ENCODE assay signal across 8 cellular contexts in genomic region chr7:32495298-32496051, GRCh38. TPM values are rescaled to one million over a fixed set of nuclear protein-coding genes. Genes with fewer than 3 reads are reported as not detected.
A peak's percentile ranks its signal among the peaks of the same experiment; 100 is the strongest.
DNase-seq lines count a peak whose midpoint lies in the region; ATAC-seq, FAIRE-seq and TF ChIP-seq lines count a peak whose summit lies in the region.

Gene AVL9 (plus strand): TSS chr7:32495489. CDS start chr7:32495710, 221 bp downstream.

- peak in 1 of 2 experiments; percentile 8; a peak in 1 of 4 replicates for TF ChIP-seq EP300 in HepG2 (IDR thresholded peaks at IDR 0.05; ENCODE audit: low read depth in 2 of 2, low read length in 2 of 2)
- TF ChIP-seq EP300 in HepG2 (CRISPR knock-in tag; IDR thresholded peaks at IDR 0.05; ENCODE audit: borderline replicate concordance) = peak; percentile 53; the same call in 1 of the 2 replicates

- peak within 1 kb of the TSS; percentile 87 for H3K4me2 ChIP-seq in HepG2 (ENCODE audit: low read depth, low read length)

- peaks cover 47% of the 10 kb centered on the region for H3K79me2 ChIP-seq in HepG2 (ENCODE audit: insufficient read depth, low read length)

- peak within 1 kb of the TSS; percentile 89 to 94 (median 90) for H3K4me3 ChIP-seq in HepG2 (replicated peaks in 1 of 3; ENCODE audit: insufficient read depth in 1 of 3, low read depth in 2 of 3, low read length in 3 of 3)

- H3K9me3 ChIP-seq in HepG2 (ENCODE audit: low read length) = no peaks in the 10 kb centered on the region

- H3K27me3 Mint-ChIP-seq in dendritic cell treated with granulocyte-macrophage colony-stimulating factor and Interleukin-4, amounts not matched to agents 40 ng/mL and 50 ng/mL, for 4 days = no peaks in the 10 kb centered on the region

- in situ Hi-C loops in HepG2 (cut with HindIII; ENCODE audit: extremely low pct_ligation_motif_present, low pct_unique_long_range_greater_than_20kb) = no loop called here

- TF ChIP-seq POLR2A in HepG2 (IDR thresholded peaks at IDR 0.05; ENCODE audit: insufficient read depth in 1 of 2, low read depth in 2 of 2, low read length in 2 of 2) = peak; percentile 90 to 93

- peak; percentile 48 for FAIRE-seq in HepG2 (lab: Jason Lieb, UNC)

- no peaks in the 10 kb centered on the region; a peak in 1 of 5 replicates for H3K36me3 ChIP-seq in HepG2 (replicated peaks in 1 of 2; ENCODE audit: control insufficient read depth in 1 of 2, insufficient read depth in 2 of 2, low read length in 2 of 2)

- H4K20me1 ChIP-seq in HepG2 (ENCODE audit: insufficient read depth, low read length) = peaks cover 6% of the 10 kb centered on the region; the same call in 1 of the 2 replicates

- 0 out of 2 replicates have a peak, but pooled peaks have one; percentile 15 for TF ChIP-seq RAD21 in HepG2 (CRISPR knock-in tag; IDR thresholded peaks at IDR 0.05)

- no peaks in the 10 kb centered on the region for H3K27me3 ChIP-seq in HepG2 (ENCODE audit: control insufficient read depth in 1 of 2, insufficient read depth in 2 of 2, low read length in 2 of 2)

- intact Hi-C loops in dendritic cell treated with granulocyte-macrophage colony-stimulating factor and Interleukin-4, amounts not matched to agents 40 ng/mL and 50 ng/mL, for 4 days (cut with micrococcal nuclease) = loop anchor here (10.0 kb wide), 2 partner anchors 569 to 609 kb away; partner anchors contain the start of genes NT5C3A and RP9
- intact Hi-C loops in HepG2 (cut with micrococcal nuclease; ENCODE audit: unreplicated experiment) = loop anchor here (2.0 to 10.0 kb wide), 2 partner anchors 173 to 719 kb away; no protein-coding TSS in a partner anchor

- H3K27ac ChIP-seq in C4-2B (peak within 1 kb of the TSS; percentile 95), HepG2 (ENCODE audit: extremely low read length, insufficient read depth, low read length) (peak within 1 kb of the TSS; percentile 100)

- CTCF ChIA-PET in HepG2 (lab: Yijun Ruan, JAX; ENCODE audit: low intra/inter-chr PET ratio, low total read pairs) = no interaction called here

- H3K9ac ChIP-seq in HepG2 (ENCODE audit: insufficient read depth, low read depth, low read length) = peak within 1 kb of the TSS; percentile 97

- H3K9me3 Mint-ChIP-seq in dendritic cell treated with granulocyte-macrophage colony-stimulating factor and Interleukin-4, amounts not matched to agents 40 ng/mL and 50 ng/mL, for 4 days = no peaks in the 10 kb centered on the region

- H3K4me1 ChIP-seq in HepG2 (ENCODE audit: insufficient read depth, low read length) = peaks cover 39% of the 10 kb centered on the region

- TF ChIP-seq CTCF in C4-2B (conservative IDR thresholded peaks at IDR 0.05) = no peak
- TF ChIP-seq CTCF in HepG2 (CRISPR knock-in tag; IDR thresholded peaks at IDR 0.05) = no peak

- peak; percentile 90 for DNase-seq in NCI-H748 treated with DMSO at 0.1 percent for 48 hours (lab: John Stamatoyannopoulos, UW)
- peak; percentile 99 to 100 for DNase-seq in activated CD4-positive, alpha-beta T cell treated with anti-CD3 and anti-CD28 coated beads, Interleukin-2, amount 50 U/mL, for 4 hours
- peak; percentile 91 for DNase-seq in HepG2 (ENCODE audit: low spot score)
- DNase-seq in stimulated activated CD4-positive, alpha-beta T cell treated with anti-CD3 and anti-CD28 coated beads, Interleukin-2, amount 100 ng/mL, for 48 hours = peak; percentile 95 to 98

- H3K4me1 Mint-ChIP-seq in dendritic cell treated with granulocyte-macrophage colony-stimulating factor and Interleukin-4, amounts not matched to agents 40 ng/mL and 50 ng/mL, for 4 days (ENCODE audit: low read depth) = peaks cover 22% of the 10 kb centered on the region

- no TSS peak for BruUV-seq in HepG2 (replicated peaks; lab: Mats Ljungman, UMichigan)

- peak within 1 kb of the TSS; percentile 68 for H2AFZ ChIP-seq in HepG2 (ENCODE audit: low read length)

- H3K4me3 Mint-ChIP-seq in dendritic cell treated with granulocyte-macrophage colony-stimulating factor and Interleukin-4, amounts not matched to agents 40 ng/mL and 50 ng/mL, for 4 days = peak within 1 kb of the TSS; percentile 95

- 1% methylated on average over 34 of the region's 67 CpGs for WGBS in HepG2 (ENCODE audit: low lambda C conversion rate)

- ATAC-seq in GM19397 (IDR thresholded peaks at IDR 0.05; ENCODE audit: unreplicated experiment) (peak; percentile 97), HG03565 (IDR thresholded peaks at IDR 0.05; ENCODE audit: unreplicated experiment) (peak; percentile 88), HepG2 (peak; percentile 96)

- peak within 1 kb of the TSS; percentile 99 for H3K27ac Mint-ChIP-seq in dendritic cell treated with granulocyte-macrophage colony-stimulating factor and Interleukin-4, amounts not matched to agents 40 ng/mL and 50 ng/mL, for 4 days

- POLR2A ChIA-PET in HepG2 (lab: Yijun Ruan, JAX) = interaction anchor here (0.6 to 2.9 kb wide), 26 partner anchors 9 to 1482 kb away, joined by 3 to 31 read pairs (median 4); partner anchors contain the start of genes FKBP9, NT5C3A and RP9

- peaks cover 41% of the 10 kb centered on the region for H3K36me3 Mint-ChIP-seq in dendritic cell treated with granulocyte-macrophage colony-stimulating factor and Interleukin-4, amounts not matched to agents 40 ng/mL and 50 ng/mL, for 4 days (ENCODE audit: low read depth)

TF ChIP-seq in HepG2, 621 proteins besides CTCF, POLR2A, EP300 and RAD21 (continues in another document):
- TF ChIP-seq ZNF292 (CRISPR knock-in tag; IDR thresholded peaks at IDR 0.05; ENCODE audit: borderline replicate concordance, low read depth) (peak; percentile 75), LBX2 (CRISPR knock-in tag; IDR thresholded peaks at IDR 0.05; ENCODE audit: borderline replicate concordance) (no peak), SNAPC4 (CRISPR knock-in tag; IDR thresholded peaks at IDR 0.05) (no peak), ZNF724P (CRISPR knock-in tag; IDR thresholded peaks at IDR 0.05; ENCODE audit: borderline replicate concordance) (no peak; the same call in 1 of the 2 replicates)

RNA-seq across cellular contexts. Expression of gene AVL9, which starts in this region (rescaled TPM):
- total RNA-seq in HepG2 (2016; rRNA removed; fragmentation: Illumina TruSeq; extraction: Trizol) = 48.0 and 65.3 TPM in 2 replicates
- total RNA-seq in HepG2 (2016; cell fraction: cytosol; rRNA removed; fragmentation: Illumina TruSeq; extraction: Trizol; ENCODE audit: low read depth) = 8.4 and 10.1 TPM in 2 replicates
- total RNA-seq in HepG2 (2016; cell fraction: insoluble cytoplasmic fraction; rRNA removed; fragmentation: Illumina TruSeq; extraction: Trizol) = 42.6 and 60.3 TPM in 2 replicates
- total RNA-seq in HepG2 (2016; cell fraction: membrane; rRNA removed; fragmentation: Illumina TruSeq; extraction: Trizol) = 25.0 and 26.9 TPM in 2 replicates
- total RNA-seq in HepG2 (2016; cell fraction: nucleus; rRNA removed; fragmentation: Illumina TruSeq; extraction: Trizol) = 34.2 and 39.9 TPM in 2 replicates
- 28.3 and 29.9 TPM in 2 replicates for polyA plus RNA-seq in HepG2 (2011; rRNA removed)
- 11.7 and 18.3 TPM in 2 replicates for polyA plus RNA-seq in HepG2 (2011; cell fraction: cytosol; rRNA removed)
- polyA plus RNA-seq in HepG2 (2011; cell fraction: nucleus; rRNA removed) = 21.0 and 28.7 TPM in 2 replicates
- polyA plus RNA-seq in HepG2 (2012) = 23.2 and 32.9 TPM in 2 replicates
- polyA plus RNA-seq in HepG2 (2016; cell fraction: cytosol; fragmentation: Illumina TruSeq; extraction: Trizol; ENCODE audit: low read depth) = 3.4 and 5.0 TPM in 2 replicates
- 27.6 and 28.0 TPM in 2 replicates for polyA plus RNA-seq in HepG2 (2016; cell fraction: insoluble cytoplasmic fraction; fragmentation: Illumina TruSeq; extraction: Trizol; ENCODE audit: low read depth)
- polyA plus RNA-seq in HepG2 (2016; cell fraction: membrane; fragmentation: Illumina TruSeq; extraction: Trizol; ENCODE audit: low read depth) = 8.9 and 9.9 TPM in 2 replicates
- polyA plus RNA-seq in HepG2 (2016; cell fraction: nucleus; fragmentation: Illumina TruSeq; extraction: Trizol; ENCODE audit: insufficient read depth, low read depth) = 24.8 and 33.1 TPM in 2 replicates
- 21.4 and 43.4 TPM in 2 replicates for polyA minus RNA-seq in HepG2 (2011; rRNA and poly(A)+ RNA removed; ENCODE audit: low replicate concordance)
- polyA minus RNA-seq in HepG2 (2011; cell fraction: cytosol; rRNA and poly(A)+ RNA removed) = 21.0 and 29.9 TPM in 2 replicates
- polyA minus RNA-seq in HepG2 (2011; cell fraction: nucleus; rRNA and poly(A)+ RNA removed) = 38.9 and 43.9 TPM in 2 replicates

Comparison
In these comparisons a context has a peak if more than half of its experiments do, and no peak if none do; other contexts are left out.
1. Peak in every context shown above with its lines: DNase-seq, ATAC-seq, H3K4me3 ChIP-seq and H3K27ac ChIP-seq.